In the genomic region with DNA sequence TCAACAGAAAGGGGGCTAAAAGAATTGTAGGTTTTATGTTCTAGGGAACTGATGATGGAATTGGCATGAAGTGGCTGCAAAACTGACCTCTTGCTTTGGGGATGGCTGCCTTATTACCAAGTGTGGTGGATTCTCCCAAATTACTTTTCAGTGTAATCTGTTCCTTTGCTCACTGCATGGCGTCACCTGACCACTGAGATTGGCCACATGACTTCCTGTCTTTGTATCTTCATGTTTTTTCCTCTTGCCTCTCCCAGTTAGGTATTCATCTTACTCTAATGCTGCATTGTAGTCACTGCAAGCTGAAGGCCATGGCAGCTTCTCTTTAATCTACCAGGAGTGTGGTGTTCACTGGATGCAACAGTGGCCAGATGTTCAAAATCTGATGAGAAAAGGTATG, we compare ENCODE assay signal across 24 cellular contexts.
"Had no signal": no experiment of that assay in that cellular context is flagged by ENCODE, and none has a peak within 500 bp of the region (broad histone marks: within the 10 kb centered on the region; RNA-seq: fewer than 3 reads in every experiment).

No MANE protein-coding gene starts in this region.

- H2AFZ ChIP-seq: neural progenitor cell had no signal

- H3K9ac ChIP-seq: neural progenitor cell had no signal

- H3K4me3 ChIP-seq: left ventricle myocardium inferior, lung, neural progenitor cell, ovary, right atrium auricular region, right lobe of liver, smooth muscle cell, stomach, testis, thyroid gland, transverse colon, upper lobe of left lung, vagina had no signal

- H3K36me3 ChIP-seq: left ventricle myocardium inferior, neural progenitor cell, ovary, right atrium auricular region, right lobe of liver, stomach, thyroid gland, transverse colon, upper lobe of left lung, vagina had no signal

- H3K27ac ChIP-seq: left ventricle myocardium inferior, neural progenitor cell, ovary, right atrium auricular region, right lobe of liver, stomach, testis, thyroid gland, transverse colon, upper lobe of left lung, vagina had no signal

- H3K27me3 ChIP-seq: neural progenitor cell, ovary, right atrium auricular region, right lobe of liver, stomach, testis, thyroid gland, transverse colon, upper lobe of left lung, vagina had no signal

- H3K4me1 ChIP-seq: left ventricle myocardium inferior, right atrium auricular region, right lobe of liver, stomach, testis, transverse colon, upper lobe of left lung, vagina had no signal

- ATAC-seq: natural killer cell; right lobe of liver; stimulated activated naive B cell treated with anti-CD40 and anti-IgM and Interleukin-4, amounts not matched to agents 10 μg/mL and 1 μg/mL and 100 μg/mL, for 72 hours; stimulated activated naive CD8-positive, alpha-beta T cell treated with anti-CD3 and anti-CD28 coated beads, Interleukin-15, Interleukin-2, amounts not matched to agents 100 U/mL and 50 U/mL, for 24 hours had no signal

- H3K27ac Mint-ChIP-seq: mesothelial cell of epicardium; naive B cell; natural killer cell; nephron progenitor cell; progenitor cell of endocrine pancreas; stimulated activated naive B cell treated with anti-CD40 and anti-IgM and Interleukin-4, amounts not matched to agents 10 μg/mL and 1 μg/mL and 100 μg/mL, for 72 hours had no signal

- H3K4me3 Mint-ChIP-seq: mesothelial cell of epicardium; naive B cell; natural killer cell; nephron progenitor cell; neural progenitor cell; stimulated activated naive B cell treated with anti-CD40 and anti-IgM and Interleukin-4, amounts not matched to agents 10 μg/mL and 1 μg/mL and 100 μg/mL, for 72 hours had no signal

- DNase-seq: islet precursor cell; left ventricle myocardium inferior; mesendoderm; naive B cell; natural killer cell; nephron progenitor cell; ovary; right lobe of liver; stimulated activated CD4-positive, alpha-beta T cell treated with anti-CD3 and anti-CD28 coated beads, Interleukin-2, amount 100 ng/mL, for 24 hours; stimulated activated CD4-positive, alpha-beta T cell treated with anti-CD3 and anti-CD28 coated beads, Interleukin-4, amount 100 ng/mL, for 1 hour; stimulated activated naive B cell treated with anti-CD40 and anti-IgM and Interleukin-4, amounts not matched to agents 10 μg/mL and 1 μg/mL and 100 μg/mL, for 72 hours; stimulated activated naive CD8-positive, alpha-beta T cell treated with anti-CD3 and anti-CD28 coated beads, Interleukin-15, Interleukin-2, amounts not matched to agents 100 U/mL and 50 U/mL, for 24 hours; stomach; testis; thyroid gland; transverse colon; upper lobe of left lung had no signal

- H3K9me3 Mint-ChIP-seq: mesothelial cell of epicardium; natural killer cell; nephron progenitor cell; neural progenitor cell; stimulated activated naive B cell treated with anti-CD40 and anti-IgM and Interleukin-4, amounts not matched to agents 10 μg/mL and 1 μg/mL and 100 μg/mL, for 72 hours had no signal

- H3K9me3 ChIP-seq: left ventricle myocardium inferior, ovary, right atrium auricular region, right lobe of liver, stomach, testis, thyroid gland, transverse colon, upper lobe of left lung, vagina had no signal

- H3K4me2 ChIP-seq: neural progenitor cell, smooth muscle cell had no signal

- H3K36me3 Mint-ChIP-seq: mesothelial cell of epicardium; naive B cell; natural killer cell; neural progenitor cell; stimulated activated naive B cell treated with anti-CD40 and anti-IgM and Interleukin-4, amounts not matched to agents 10 μg/mL and 1 μg/mL and 100 μg/mL, for 72 hours had no signal

- H3K4me1 Mint-ChIP-seq: naive B cell; natural killer cell; stimulated activated naive B cell treated with anti-CD40 and anti-IgM and Interleukin-4, amounts not matched to agents 10 μg/mL and 1 μg/mL and 100 μg/mL, for 72 hours had no signal
